Comparison of ENCODE assay signal across 8 cellular contexts in the genomic region with DNA sequence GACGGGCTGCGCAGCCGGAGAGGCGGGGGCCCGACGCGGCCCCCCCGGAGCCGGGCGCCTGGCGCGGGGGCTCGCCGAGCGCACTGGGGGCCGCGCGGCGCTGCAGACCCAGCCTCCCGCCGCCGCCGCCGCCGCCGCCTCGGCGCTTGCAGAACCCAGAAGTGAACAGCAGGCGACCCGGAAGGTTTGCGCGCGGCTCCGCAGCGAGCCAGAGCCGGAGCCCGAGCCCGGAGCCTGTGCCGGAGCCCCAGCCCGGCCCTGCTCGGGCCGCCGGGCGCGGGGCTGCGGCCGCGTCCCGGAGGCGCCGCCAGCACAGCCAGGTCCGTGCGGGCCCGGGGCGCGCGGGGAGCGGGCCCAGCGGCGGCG. TPM values are rescaled to one million over a fixed set of nuclear protein-coding genes. Genes with fewer than 3 reads are reported as not detected.
DNase-seq lines count a peak whose midpoint lies in the region; ATAC-seq and TF ChIP-seq lines count a peak whose summit lies in the region.

A gene with protein sequence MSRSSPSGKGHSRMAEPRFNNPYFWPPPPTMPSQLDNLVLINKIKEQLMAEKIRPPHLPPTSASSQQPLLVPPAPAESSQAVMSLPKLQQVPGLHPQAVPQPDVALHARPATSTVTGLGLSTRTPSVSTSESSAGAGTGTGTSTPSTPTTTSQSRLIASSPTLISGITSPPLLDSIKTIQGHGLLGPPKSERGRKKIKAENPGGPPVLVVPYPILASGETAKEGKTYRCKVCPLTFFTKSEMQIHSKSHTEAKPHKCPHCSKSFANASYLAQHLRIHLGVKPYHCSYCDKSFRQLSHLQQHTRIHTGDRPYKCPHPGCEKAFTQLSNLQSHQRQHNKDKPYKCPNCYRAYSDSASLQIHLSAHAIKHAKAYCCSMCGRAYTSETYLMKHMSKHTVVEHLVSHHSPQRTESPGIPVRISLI (plus strand): TSS at position 158 of the 366 bp plus-strand sequence. CDS start 14,083 bp downstream, outside the sequence.

- peak; percentile 61 for ATAC-seq in GM19372 (IDR thresholded peaks at IDR 0.05; ENCODE audit: low read depth, unreplicated experiment)
- no peak for ATAC-seq in GM21576 (IDR thresholded peaks at IDR 0.05; ENCODE audit: unreplicated experiment)

- peak within 1 kb of the TSS; percentile 98 to 100 for H3K27ac ChIP-seq in breast epithelium

- peak within 1 kb of the TSS; percentile 95 for H3K9ac ChIP-seq in skeletal muscle satellite cell (ENCODE audit: low read depth, low read length)

- intact Hi-C loops in breast epithelium (cut with DNase I; ENCODE audit: low total_unique reads) = loop anchor here (2.0 kb wide), 1 partner anchor 70 kb away; no protein-coding TSS in a partner anchor

- H3K9me3 ChIP-seq in BE2C (no peaks in the 10 kb centered on the region), breast epithelium (no peaks in the 10 kb centered on the region), iPS-18c (ENCODE audit: control insufficient read depth, insufficient read depth, low read length) (peaks cover 5% of the 10 kb centered on the region), skeletal muscle satellite cell (replicated peaks; ENCODE audit: low read length) (no peaks in the 10 kb centered on the region)

- H3K4me1 ChIP-seq in BE2C (no peaks in the 10 kb centered on the region; the same call in 1 of the 2 replicates), breast epithelium (peaks cover 0 to 29% of the 10 kb centered on the region in 2 donors), skeletal muscle satellite cell (ENCODE audit: control insufficient read depth, insufficient read depth, low read length) (peaks cover 15% of the 10 kb centered on the region)

- no peak for TF ChIP-seq CTCF in BE2C (IDR thresholded peaks at IDR 0.05; ENCODE audit: low read depth, low read length)
- TF ChIP-seq CTCF in WI38 (IDR thresholded peaks at IDR 0.05; ENCODE audit: low read depth, low read length) = no peak
- peak in 1 of 3 donors; percentile 29 for TF ChIP-seq CTCF in breast epithelium (IDR thresholded peaks at IDR 0.05)

- DNase-seq in BE2C = peak; percentile 55
- DNase-seq in MV-4-11 (lab: John Stamatoyannopoulos, UW) = peak; percentile 29
- DNase-seq in breast epithelium (ENCODE audit: low spot score in 2 of 2) = peak in 1 of 2 donors; percentile 66

- H3K27me3 ChIP-seq in BE2C (no peaks in the 10 kb centered on the region), breast epithelium (no peaks in the 10 kb centered on the region), skeletal muscle satellite cell (ENCODE audit: control insufficient read depth, insufficient read depth, low read length) (peaks cover 4% of the 10 kb centered on the region)

- H3K36me3 ChIP-seq in BE2C (no peaks in the 10 kb centered on the region), breast epithelium (no peaks in the 10 kb centered on the region), skeletal muscle satellite cell (ENCODE audit: insufficient read depth, low read length) (no peaks in the 10 kb centered on the region)

- H3K4me2 ChIP-seq in skeletal muscle satellite cell (ENCODE audit: low read length) = peak within 1 kb of the TSS; percentile 97

- TF ChIP-seq POLR2A in breast epithelium (IDR thresholded peaks at IDR 0.05) = no peak

- peak within 1 kb of the TSS; percentile 72 for H3K4me3 ChIP-seq in BE2C (ENCODE audit: low read depth, low read length)
- H3K4me3 ChIP-seq in WI38 (ENCODE audit: low read depth, low read length) = peak within 1 kb of the TSS; percentile 78
- peak within 1 kb of the TSS; percentile 70 to 92 (median 70) for H3K4me3 ChIP-seq in breast epithelium
- peak within 1 kb of the TSS; percentile 82 for H3K4me3 ChIP-seq in iPS-18c (ENCODE audit: insufficient read depth, low read depth, low read length)
- peak within 1 kb of the TSS; percentile 79 for H3K4me3 ChIP-seq in skeletal muscle satellite cell (ENCODE audit: low read length)

RNA-seq across cellular contexts. Expression of the gene that starts here (rescaled TPM):
- 31.2 TPM for polyA plus RNA-seq in BE2C (2012; ENCODE audit: insufficient read depth, insufficient read length, low read depth)
- total RNA-seq in breast epithelium = 10 to 100 TPM; 11.7 to 16.0 (median 15.7) TPM
- 3.0 and 5.7 TPM in 2 replicates for total RNA-seq in skeletal muscle satellite cell (2012; rRNA removed)
